Comparison of ENCODE assay signal across 31 cellular contexts in the genomic region with DNA sequence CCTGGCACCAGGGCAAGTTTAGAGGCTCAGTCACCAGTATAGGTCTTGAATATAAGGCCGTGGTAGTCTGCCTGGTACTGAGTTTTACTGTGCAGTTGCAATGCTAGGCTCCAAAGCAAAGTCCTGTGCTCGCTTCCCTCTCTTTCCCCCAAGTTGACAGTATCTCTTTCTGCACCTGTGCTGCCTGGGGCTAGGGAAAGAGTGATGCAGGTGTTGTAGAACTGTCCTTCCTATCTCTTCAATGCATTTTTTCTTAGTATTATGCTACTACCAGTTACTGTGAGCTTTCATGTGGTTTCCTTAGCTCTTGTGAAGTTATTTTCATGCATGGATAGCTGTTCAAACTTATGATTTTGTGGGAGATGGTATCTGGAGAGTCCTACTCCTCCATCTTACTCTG.
"Had no signal": no experiment of that assay in that cellular context is flagged by ENCODE, and none has a peak within 500 bp of the region (broad histone marks: within the 10 kb centered on the region; RNA-seq: fewer than 3 reads in every experiment).

No MANE protein-coding gene starts in this region.

- H3K36me3 ChIP-seq: MG63, SJCRH30 had no signal

- H3K27me3 ChIP-seq: MG63, SJCRH30 had no signal

- H3K4me2 ChIP-seq: PC-9 had no signal

- DNase-seq: Kasumi-1, MG63, MV-4-11, NCI-H1092, NCI-H1105, NCI-H1417 treated with DMSO at 0.1 percent for 48 hours, NCI-H1436 treated with DMSO at 0.1 percent for 48 hours, NCI-H1694 treated with DMSO at 0.1 percent for 48 hours, NCI-H187 treated with DMSO at 0.1 percent for 48 hours, NCI-H2029, NCI-H2081, NCI-H2171 treated with DMSO at 0.1 percent for 48 hours, NCI-H2227 treated with DMSO at 0.1 percent for 48 hours, NCI-H345, NCI-H446 treated with DMSO at 0.1 percent for 48 hours, NCI-H510A, NCI-H524, NCI-H526, NCI-H69, NCI-H748 treated with DMSO at 0.1 percent for 48 hours, NCI-H82, PC-9, SHP77, SIG-M5, SJCRH30, T-helper 1 cell had no signal

- H3K9me3 ChIP-seq: MG63 had no signal

- ATAC-seq: Panc1, Right ventricle myocardium inferior, SK-N-SH treated with all-trans-retinoic acid at 6 μM for 48 hours had no signal

- H3K4me1 ChIP-seq: SJCRH30 had no signal

- H3K27ac ChIP-seq: PC-9, RWPE1, SJCRH30, SK-N-MC had no signal

- H3K4me3 ChIP-seq: MG63, PC-9, SJCRH30, SK-N-MC had no signal

- H2AFZ ChIP-seq: PC-9 had no signal
